ENCODE assay signal across 11 cellular contexts in genomic region chr14:75198291-75198933, GRCh38. TPM values are rescaled to one million over a fixed set of nuclear protein-coding genes. Genes with fewer than 3 reads are reported as not detected.
DNase-seq lines count a peak whose midpoint lies in the region; ATAC-seq and TF ChIP-seq lines count a peak whose summit lies in the region.
"Had no signal": no experiment of that assay in that cellular context is flagged by ENCODE, and none has a peak within 500 bp of the region (broad histone marks: within the 10 kb centered on the region; RNA-seq: fewer than 3 reads in every experiment).

No MANE protein-coding gene starts in this region.

- H3K4me1 Mint-ChIP-seq in activated CD8-positive, alpha-beta T cell treated with anti-CD3 and anti-CD28 coated beads, Interleukin-2, amount 10 ng/mL, durations not matched to agents 7 days and 5 days (ENCODE audit: low read depth), result no peaks in the 10 kb centered on the region
- H3K4me1 Mint-ChIP-seq: activated naive CD4-positive, alpha-beta T cell treated with anti-CD3 and anti-CD28 coated beads, Interleukin-2, amount 50 U/mL, for 24 hours; neural progenitor cell had no signal

- intact Hi-C loops in posterior cingulate gyrus (cut with DNase I) (loop anchor here (10.0 kb wide), 1 partner anchor 46 kb away; no protein-coding TSS in a partner anchor), upper lobe of right lung (cut with DNase I) (no loop called here)

- H3K27me3 Mint-ChIP-seq in activated CD8-positive, alpha-beta T cell treated with anti-CD3 and anti-CD28 coated beads, Interleukin-2, amount 10 ng/mL, durations not matched to agents 7 days and 5 days (ENCODE audit: low read depth), result peaks cover 14% of the 10 kb centered on the region
- H3K27me3 Mint-ChIP-seq: activated naive CD4-positive, alpha-beta T cell treated with anti-CD3 and anti-CD28 coated beads, Interleukin-2, amount 50 U/mL, for 24 hours had no signal

- H3K27ac ChIP-seq in upper lobe of right lung, result no peak overlapping the region
- H3K27ac ChIP-seq: neural progenitor cell had no signal

- no peaks in the 10 kb centered on the region for H3K36me3 Mint-ChIP-seq in activated CD8-positive, alpha-beta T cell treated with anti-CD3 and anti-CD28 coated beads, Interleukin-2, amount 10 ng/mL, durations not matched to agents 7 days and 5 days (ENCODE audit: low read depth)
- H3K36me3 Mint-ChIP-seq: activated naive CD4-positive, alpha-beta T cell treated with anti-CD3 and anti-CD28 coated beads, Interleukin-2, amount 50 U/mL, for 24 hours; neural progenitor cell had no signal

- no peaks in the 10 kb centered on the region for H3K9me3 ChIP-seq in upper lobe of right lung
- H3K9me3 ChIP-seq: upper lobe of left lung had no signal

- no peaks in the 10 kb centered on the region for H3K27me3 ChIP-seq in upper lobe of right lung
- H3K27me3 ChIP-seq: neural progenitor cell, upper lobe of left lung had no signal

- POLR2A ChIA-PET in activated CD8-positive, alpha-beta T cell treated with anti-CD3 and anti-CD28 coated beads, Interleukin-2, amount 10 ng/mL, durations not matched to agents 7 days and 5 days (lab: Charles Lee), result no interaction called here
- POLR2A ChIA-PET in GM10248 (lab: Yijun Ruan, JAX), result no interaction called here

- H3K4me3 Mint-ChIP-seq in activated CD8-positive, alpha-beta T cell treated with anti-CD3 and anti-CD28 coated beads, Interleukin-2, amount 10 ng/mL, durations not matched to agents 7 days and 5 days, result no peak overlapping the region
- H3K4me3 Mint-ChIP-seq: activated naive CD4-positive, alpha-beta T cell treated with anti-CD3 and anti-CD28 coated beads, Interleukin-2, amount 50 U/mL, for 24 hours; neural progenitor cell had no signal

- CTCF ChIA-PET in activated CD8-positive, alpha-beta T cell treated with anti-CD3 and anti-CD28 coated beads, Interleukin-2, amount 10 ng/mL, durations not matched to agents 7 days and 5 days (lab: Charles Lee), result interaction anchor here (1.1 kb wide), 1 partner anchor 10 kb away, joined by 3 read pairs; no protein-coding TSS in a partner anchor
- CTCF ChIA-PET in GM10248 (lab: Yijun Ruan, JAX), result no interaction called here

- peaks cover 18% of the 10 kb centered on the region for H3K4me1 ChIP-seq in upper lobe of right lung
- H3K4me1 ChIP-seq: neural progenitor cell had no signal

- no peaks in the 10 kb centered on the region for H3K36me3 ChIP-seq in upper lobe of right lung
- H3K36me3 ChIP-seq: neural progenitor cell, upper lobe of left lung had no signal

- ATAC-seq in activated CD8-positive, alpha-beta T cell treated with anti-CD3 and anti-CD28 coated beads, Interleukin-2, amount 10 ng/mL, durations not matched to agents 7 days and 5 days, result no peak
- no peak for ATAC-seq in upper lobe of right lung

- no peak overlapping the region for H3K27ac Mint-ChIP-seq in activated CD8-positive, alpha-beta T cell treated with anti-CD3 and anti-CD28 coated beads, Interleukin-2, amount 10 ng/mL, durations not matched to agents 7 days and 5 days
- H3K27ac Mint-ChIP-seq: activated naive CD4-positive, alpha-beta T cell treated with anti-CD3 and anti-CD28 coated beads, Interleukin-2, amount 50 U/mL, for 24 hours; neural progenitor cell had no signal

- H3K4me3 ChIP-seq in fibroblast of the aortic adventitia (ENCODE audit: low read depth, low read length) (no peak overlapping the region), upper lobe of right lung (no peak overlapping the region)
- H3K4me3 ChIP-seq: neural progenitor cell, upper lobe of left lung had no signal

- H3K9me3 Mint-ChIP-seq in activated CD8-positive, alpha-beta T cell treated with anti-CD3 and anti-CD28 coated beads, Interleukin-2, amount 10 ng/mL, durations not matched to agents 7 days and 5 days (ENCODE audit: insufficient read depth), result no peaks in the 10 kb centered on the region
- H3K9me3 Mint-ChIP-seq: activated naive CD4-positive, alpha-beta T cell treated with anti-CD3 and anti-CD28 coated beads, Interleukin-2, amount 50 U/mL, for 24 hours; neural progenitor cell had no signal

- peak; percentile 65 for DNase-seq in DMS153 (lab: John Stamatoyannopoulos, UW)
- peak; percentile 13 for DNase-seq in NCI-H345 treated with DMSO at 0.1 percent for 48 hours (lab: John Stamatoyannopoulos, UW; ENCODE audit: unreplicated experiment)
- peak; percentile 53 for DNase-seq in fibroblast of the aortic adventitia (ENCODE audit: low read depth)
- DNase-seq in posterior cingulate gyrus, result peak in 9 of 10 donors; percentile 17 to 89 (median 39)
- no peak for DNase-seq in AG20443 (ENCODE audit: low spot score)
- no peak for DNase-seq in activated CD8-positive, alpha-beta T cell treated with anti-CD3 and anti-CD28 coated beads, Interleukin-2, amount 10 ng/mL, durations not matched to agents 7 days and 5 days
- no peak for DNase-seq in GM10248 (ENCODE audit: extremely low spot score)
- no peak for DNase-seq in upper lobe of right lung

- TF ChIP-seq CTCF in fibroblast of the aortic adventitia (IDR thresholded peaks at IDR 0.05; ENCODE audit: insufficient read depth, low read length) (no peak), GM10248 (IDR thresholded peaks at IDR 0.05; ENCODE audit: control extremely low read depth, extremely low read depth, low read depth, missing control alignments) (no peak), upper lobe of right lung (IDR thresholded peaks at IDR 0.05) (no peak)

RNA-seq across cellular contexts. Expression of gene TMED10, which starts 22.0 kb away (rescaled TPM):
- total RNA-seq in fibroblast of the aortic adventitia (ENCODE audit: low replicate concordance) (143 and 373 TPM in 2 replicates), upper lobe of right lung (303 TPM)
- total RNA-seq in activated CD8-positive, alpha-beta T cell treated with anti-CD3 and anti-CD28 coated beads, Interleukin-2, amount 10 ng/mL, durations not matched to agents 7 days and 5 days, result 100 to 1,000 TPM; 177 to 188 TPM

Comparison
In these comparisons a context has a peak if more than half of its experiments do, and no peak if none do; other contexts are left out.
1. DNase-seq: peak in DMS153 (single experiment), NCI-H345 treated with DMSO at 0.1 percent for 48 hours (single experiment), fibroblast of the aortic adventitia (single experiment) and posterior cingulate gyrus (9 of 10); none in AG20443 (single experiment), activated CD8-positive, alpha-beta T cell treated with anti-CD3 and anti-CD28 coated beads, Interleukin-2, amount 10 ng/mL, durations not matched to agents 7 days and 5 days (single experiment), GM10248 (single experiment) and upper lobe of right lung (single experiment).